Comparison of ENCODE assay signal across 17 cellular contexts in genomic region chr14:98819132-98819866, GRCh38.
DNase-seq lines count a peak whose midpoint lies in the region; ATAC-seq, FAIRE-seq and TF ChIP-seq lines count a peak whose summit lies in the region.
"Had no signal": no experiment of that assay in that cellular context is flagged by ENCODE, and none has a peak within 500 bp of the region (broad histone marks: within the 10 kb centered on the region; RNA-seq: fewer than 3 reads in every experiment).

No MANE protein-coding gene starts in this region.

- 31 to 61% methylated on average over 6 to 9 of the region's 9 CpGs for WGBS in body of pancreas, 2 donors

- peak; percentile 89 for DNase-seq in COR-L47 (lab: John Stamatoyannopoulos, UW)
- DNase-seq in body of pancreas: peak; percentile 56 to 77 (median 64)
- peak; percentile 57 for DNase-seq in kidney
- no peak for DNase-seq in activated effector memory CD4-positive, alpha-beta T cell treated with anti-CD3 and anti-CD28 coated beads, Interleukin-2, amount 50 U/mL, for 16 hours
- DNase-seq in posterior cingulate gyrus: no peak
- no peak for DNase-seq in stimulated activated naive B cell treated with anti-CD40 and anti-IgM and Interleukin-4, amounts not matched to agents 10 μg/mL and 1 μg/mL and 100 μg/mL, for 72 hours
- DNase-seq in stimulated activated naive CD4-positive, alpha-beta T cell (lab: John Stamatoyannopoulos, UW): no peak
- DNase-seq: activated CD4-positive, alpha-beta T cell treated with anti-CD3 and anti-CD28 coated beads, Interleukin-2, amount 50 U/mL, for 4 hours; amniotic stem cell; colonic mucosa; heart right ventricle; NCI-H226; sigmoid colon; stimulated activated CD4-positive, alpha-beta T cell treated with anti-CD3 and anti-CD28 coated beads, Interleukin-4, amount 100 ng/mL, for 1 hour had no signal

- H3K4me3 ChIP-seq in HUES6 (ENCODE audit: low read depth, low read length): peak overlapping the region; percentile 29; the same call in 1 of the 2 replicates
- no peak overlapping the region for H3K4me3 ChIP-seq in body of pancreas
- H3K4me3 ChIP-seq in kidney (ENCODE audit: low read length in 2 of 2): no peak overlapping the region
- H3K4me3 ChIP-seq: colonic mucosa, esophagus muscularis mucosa, heart right ventricle, sigmoid colon, tibial nerve had no signal

- H3K27me3 ChIP-seq in HUES6 (ENCODE audit: control insufficient read depth, insufficient read depth, low read length) (no peaks in the 10 kb centered on the region), body of pancreas (no peaks in the 10 kb centered on the region)
- H3K27me3 ChIP-seq: colonic mucosa, tibial nerve had no signal

- TF ChIP-seq CTCF in body of pancreas (IDR thresholded peaks at IDR 0.05) (no peak), kidney (IDR thresholded peaks at IDR 0.05; ENCODE audit: borderline replicate concordance, extremely low read depth, insufficient read depth) (no peak)

- no peak for FAIRE-seq in kidney (lab: Jason Lieb, UNC)

- H3K27ac ChIP-seq in HUES6 (ENCODE audit: low read depth, low read length) (peak overlapping the region; percentile 80), body of pancreas (peak overlapping the region in 3 of 4 donors; percentile 59 to 74 (median 70)), kidney (ENCODE audit: low read depth in 2 of 2, low read length in 2 of 2) (no peak overlapping the region)
- H3K27ac ChIP-seq: colonic mucosa, esophagus muscularis mucosa, heart right ventricle, sigmoid colon, tibial nerve had no signal

- no peaks in the 10 kb centered on the region for H3K9me3 Mint-ChIP-seq in stimulated activated naive B cell treated with anti-CD40 and anti-IgM and Interleukin-4, amounts not matched to agents 10 μg/mL and 1 μg/mL and 100 μg/mL, for 72 hours

- H3K9ac ChIP-seq in HUES6 (ENCODE audit: low read length) (peak overlapping the region; percentile 76), kidney (ENCODE audit: low read length in 2 of 2) (no peak overlapping the region)

- H3K27me3 Mint-ChIP-seq in stimulated activated naive B cell treated with anti-CD40 and anti-IgM and Interleukin-4, amounts not matched to agents 10 μg/mL and 1 μg/mL and 100 μg/mL, for 72 hours: peaks cover 0 to 4% of the 10 kb centered on the region in 2 donors

- H3K4me1 Mint-ChIP-seq in stimulated activated naive B cell treated with anti-CD40 and anti-IgM and Interleukin-4, amounts not matched to agents 10 μg/mL and 1 μg/mL and 100 μg/mL, for 72 hours: no peaks in the 10 kb centered on the region

- H3K36me3 ChIP-seq in HUES6 (ENCODE audit: control insufficient read depth, insufficient read depth, low read length) (no peaks in the 10 kb centered on the region), body of pancreas (replicated peaks in 1 of 2; ENCODE audit: insufficient read depth in 1 of 2, low read depth in 2 of 2) (no peaks in the 10 kb centered on the region), kidney (ENCODE audit: control insufficient read depth in 1 of 2, insufficient read depth in 2 of 2, low read length in 2 of 2) (no peaks in the 10 kb centered on the region)
- H3K36me3 ChIP-seq: colonic mucosa, esophagus muscularis mucosa, heart right ventricle, sigmoid colon, tibial nerve had no signal

- H3K27ac Mint-ChIP-seq in stimulated activated naive B cell treated with anti-CD40 and anti-IgM and Interleukin-4, amounts not matched to agents 10 μg/mL and 1 μg/mL and 100 μg/mL, for 72 hours: no peak overlapping the region

- no peak for TF ChIP-seq POLR2A in body of pancreas (IDR thresholded peaks at IDR 0.05)

- no peaks in the 10 kb centered on the region for H3K36me3 Mint-ChIP-seq in stimulated activated naive B cell treated with anti-CD40 and anti-IgM and Interleukin-4, amounts not matched to agents 10 μg/mL and 1 μg/mL and 100 μg/mL, for 72 hours

- no peaks in the 10 kb centered on the region for H3K9me3 ChIP-seq in HUES6 (ENCODE audit: control insufficient read depth, insufficient read depth, low read depth, low read length)
- no peaks in the 10 kb centered on the region for H3K9me3 ChIP-seq in body of pancreas
- no peaks in the 10 kb centered on the region for H3K9me3 ChIP-seq in kidney (ENCODE audit: control insufficient read depth in 1 of 2, low read length in 2 of 2)
- H3K9me3 ChIP-seq: colonic mucosa, esophagus muscularis mucosa, heart right ventricle, sigmoid colon had no signal

- ATAC-seq in body of pancreas: peak; percentile 95
- no peak for ATAC-seq in stimulated activated naive B cell treated with anti-CD40 and anti-IgM and Interleukin-4, amounts not matched to agents 10 μg/mL and 1 μg/mL and 100 μg/mL, for 72 hours (replicated peaks)
- ATAC-seq: heart right ventricle had no signal

- no peak overlapping the region for H3K4me3 Mint-ChIP-seq in stimulated activated naive B cell treated with anti-CD40 and anti-IgM and Interleukin-4, amounts not matched to agents 10 μg/mL and 1 μg/mL and 100 μg/mL, for 72 hours

- H3K4me1 ChIP-seq in HUES6 (ENCODE audit: control insufficient read depth, insufficient read depth, low read length) (peaks cover 33% of the 10 kb centered on the region), body of pancreas (no peaks in the 10 kb centered on the region), kidney (ENCODE audit: control insufficient read depth in 1 of 2, insufficient read depth in 1 of 2, low read depth in 1 of 2, low read length in 2 of 2) (no peaks in the 10 kb centered on the region)
- H3K4me1 ChIP-seq: colonic mucosa, esophagus muscularis mucosa, heart right ventricle, sigmoid colon, tibial nerve had no signal

- intact Hi-C loops in body of pancreas (cut with DNase I) (no loop called here), kidney (cut with DNase I) (no loop called here), posterior cingulate gyrus (cut with DNase I) (no loop called here)

Comparison
In these comparisons a context has a peak if more than half of its experiments do, and no peak if none do; other contexts are left out.
1. DNase-seq: peak in COR-L47 (single experiment), body of pancreas (4 of 4) and kidney (single experiment); none in activated effector memory CD4-positive, alpha-beta T cell treated with anti-CD3 and anti-CD28 coated beads, Interleukin-2, amount 50 U/mL, for 16 hours (single experiment), posterior cingulate gyrus (0 of 10), stimulated activated naive B cell treated with anti-CD40 and anti-IgM and Interleukin-4, amounts not matched to agents 10 μg/mL and 1 μg/mL and 100 μg/mL, for 72 hours (single experiment) and stimulated activated naive CD4-positive, alpha-beta T cell (0 of 6).
2. H3K27ac ChIP-seq: peak in HUES6 (single experiment) and body of pancreas (3 of 4); none in kidney (0 of 2).